In genomic region chr3:134462236-134463059, GRCh38 we compare ENCODE assay signal across 13 cellular contexts. TPM values are rescaled to one million over a fixed set of nuclear protein-coding genes. Genes with fewer than 3 reads are reported as not detected.
A peak's percentile ranks its signal among the peaks of the same experiment; 100 is the strongest.
DNase-seq lines count a peak whose midpoint lies in the region; ATAC-seq, FAIRE-seq and TF ChIP-seq lines count a peak whose summit lies in the region.
"Had no signal": no experiment of that assay in that cellular context is flagged by ENCODE, and none has a peak within 500 bp of the region (broad histone marks: within the 10 kb centered on the region; RNA-seq: fewer than 3 reads in every experiment).

No MANE protein-coding gene starts in this region.

- no peak for TF ChIP-seq CTCF in brain microvascular endothelial cell (IDR thresholded peaks at IDR 0.05; ENCODE audit: low read depth, low read length, missing control alignments)

- DNase-seq in brain microvascular endothelial cell (peak; percentile 29), NCI-H2196 (lab: John Stamatoyannopoulos, UW; ENCODE audit: unreplicated experiment) (no peak), NCI-H446 treated with DMSO at 0.1 percent for 48 hours (lab: John Stamatoyannopoulos, UW) (no peak)
- DNase-seq: activated gamma-delta T cell treated with Interleukin-2 at 50 U/mL for 16 hours, DMS153, glutamatergic neuron, NCI-H2227 treated with DMSO at 0.1 percent for 48 hours had no signal

- no peak overlapping the region for H3K4me3 ChIP-seq in brain microvascular endothelial cell (ENCODE audit: low read depth, low read length)
- no peak overlapping the region for H3K4me3 ChIP-seq in iPS-20b (ENCODE audit: low read length)
- H3K4me3 ChIP-seq in skeletal muscle satellite cell (ENCODE audit: low read length): peak overlapping the region; percentile 29

- no peaks in the 10 kb centered on the region for H3K27me3 ChIP-seq in brain microvascular endothelial cell (replicated peaks)
- H3K27me3 ChIP-seq in iPS-20b (ENCODE audit: insufficient read depth, low read length): no peaks in the 10 kb centered on the region
- H3K27me3 ChIP-seq in skeletal muscle satellite cell (ENCODE audit: control insufficient read depth, insufficient read depth, low read length): no peaks in the 10 kb centered on the region

- peak overlapping the region; percentile 66 for H3K4me2 ChIP-seq in skeletal muscle satellite cell (ENCODE audit: low read length)

- H3K9me3 ChIP-seq in iPS-20b (ENCODE audit: insufficient read depth, low read depth, low read length): no peaks in the 10 kb centered on the region
- no peaks in the 10 kb centered on the region for H3K9me3 ChIP-seq in skeletal muscle satellite cell (replicated peaks; ENCODE audit: low read length)

- in situ Hi-C loops in brain microvascular endothelial cell (cut with HindIII; ENCODE audit: low pct_ligation_motif_present, low sequenced_read_pairs): no loop called here

- H3K9ac ChIP-seq in iPS-20b (ENCODE audit: low read depth, low read length) (peak overlapping the region; percentile 10; the same call in 1 of the 2 replicates), skeletal muscle satellite cell (ENCODE audit: low read depth, low read length) (peak overlapping the region; percentile 86)

- H3K4me1 ChIP-seq in iPS-20b (ENCODE audit: insufficient read depth, low read length): peaks cover 26% of the 10 kb centered on the region
- H3K4me1 ChIP-seq in skeletal muscle satellite cell (ENCODE audit: control insufficient read depth, insufficient read depth, low read length): peaks cover 44% of the 10 kb centered on the region

- ATAC-seq in GM21717 (IDR thresholded peaks at IDR 0.05; ENCODE audit: unreplicated experiment) (no peak), HG03108 (IDR thresholded peaks at IDR 0.05; ENCODE audit: unreplicated experiment) (no peak)

- H3K27ac ChIP-seq in brain microvascular endothelial cell (peak overlapping the region; percentile 82), iPS-20b (ENCODE audit: low read length) (no peak overlapping the region)

- H3K36me3 ChIP-seq in brain microvascular endothelial cell (replicated peaks) (no peaks in the 10 kb centered on the region), iPS-20b (ENCODE audit: insufficient read depth, low read depth, low read length) (no peaks in the 10 kb centered on the region), skeletal muscle satellite cell (ENCODE audit: insufficient read depth, low read length) (no peaks in the 10 kb centered on the region)

- FAIRE-seq in G401.6 (lab: Jason Lieb, UNC): peak; percentile 99
- FAIRE-seq: urothelium cell line had no signal

RNA-seq across cellular contexts. Expression of gene ANAPC13, which starts 23.3 kb away (rescaled TPM):
- total RNA-seq in skeletal muscle satellite cell (2012; rRNA removed): 70.0 and 77.1 TPM in 2 replicates

RNA-seq across cellular contexts. Expression of gene CEP63, which starts 23.4 kb away (rescaled TPM):
- 5.3 and 9.4 TPM in 2 replicates for total RNA-seq in skeletal muscle satellite cell (2012; rRNA removed)
